8 cellular contexts compared by ENCODE assay signal in the genomic region with DNA sequence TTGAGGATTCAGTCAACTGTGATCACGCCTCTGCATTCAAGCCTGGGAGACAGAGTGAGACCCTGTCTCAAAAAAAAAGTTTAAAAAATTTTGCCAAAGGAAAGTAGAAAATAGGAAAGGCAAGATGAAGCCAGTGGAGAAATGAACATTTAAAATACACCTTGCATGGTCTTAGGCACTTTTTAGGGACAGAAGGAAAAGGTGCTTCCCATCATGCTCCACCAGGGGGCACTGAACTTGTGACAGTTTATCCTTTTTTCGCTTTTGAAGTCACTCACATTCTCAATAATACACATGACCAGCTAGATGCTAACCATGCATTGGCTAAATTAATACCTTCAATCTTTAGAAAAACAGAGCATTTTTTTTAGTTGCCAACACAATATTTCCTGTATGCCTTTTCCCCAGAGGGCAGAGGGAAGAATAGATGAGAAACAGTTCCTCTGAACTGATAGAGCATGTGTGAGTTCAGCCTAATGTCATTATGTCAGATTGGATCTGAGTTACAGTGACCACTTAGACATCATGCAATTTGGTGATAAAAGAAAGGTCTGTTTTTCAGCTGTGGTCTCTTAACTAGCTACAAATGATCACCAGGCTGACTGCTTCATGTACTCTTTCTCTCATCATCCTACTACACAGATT.
DNase-seq lines count a peak whose midpoint lies in the region; ATAC-seq, FAIRE-seq and TF ChIP-seq lines count a peak whose summit lies in the region.

No MANE protein-coding gene starts in this region.

- no peaks in the 10 kb centered on the region for H4K20me1 ChIP-seq in K562 (replicated peaks; ENCODE audit: control insufficient read depth, insufficient read depth, low read length)

- in situ Hi-C loops in K562 (cut with MboI) = no loop called here

- H3K9me1 ChIP-seq in K562 (ENCODE audit: control insufficient read depth, insufficient read depth, low read length) = no peaks in the 10 kb centered on the region

- no peak overlapping the region for H3K27ac ChIP-seq in K562 (ENCODE audit: extremely low read depth, low read depth, low read length)

- CTCF ChIA-PET in K562 (lab: Yijun Ruan, JAX; ENCODE audit: low intra/inter-chr PET ratio) = no interaction called here

- ATAC-seq in K562 = no peak
- no peak for ATAC-seq in GM19463 (IDR thresholded peaks at IDR 0.05; ENCODE audit: unreplicated experiment)

- no peaks in the 10 kb centered on the region for H3K27me3 ChIP-seq in K562 (ENCODE audit: control insufficient read depth in 2 of 2, insufficient read depth in 2 of 2, low read length in 2 of 2)

- no peak overlapping the region for H3K4me2 ChIP-seq in K562 (ENCODE audit: insufficient read depth, low read length)

- no peak overlapping the region for H3K4me3 ChIP-seq in K562

- no peak for TF ChIP-seq EP300 in K562 (IDR thresholded peaks at IDR 0.05; ENCODE audit: low read length)

- TF ChIP-seq POLR2A in K562 (conservative IDR thresholded peaks at IDR 0.05) = no peak

- peak; percentile 68 for TF ChIP-seq CTCF in GM10266 (IDR thresholded peaks at IDR 0.05; ENCODE audit: control insufficient read depth, insufficient read depth, low read depth, missing control alignments)
- TF ChIP-seq CTCF in K562 (IDR thresholded peaks at IDR 0.05 in 2 of 3, conservative IDR thresholded peaks at IDR 0.05 in 1 of 3; ENCODE audit: insufficient read depth in 2 of 3, low read depth in 1 of 3, low read length in 3 of 3) = peak in 2 of 3 experiments; percentile 31 to 35; a peak in 1 of 6 replicates

- POLR2A ChIA-PET in K562 (lab: Yijun Ruan, JAX) = no interaction called here

- no peaks in the 10 kb centered on the region for H3K4me1 ChIP-seq in K562 (replicated peaks in 1 of 2; ENCODE audit: control insufficient read depth in 2 of 2, insufficient read depth in 2 of 2, low read length in 2 of 2)

- no peaks in the 10 kb centered on the region for H3K36me3 ChIP-seq in K562 (ENCODE audit: control insufficient read depth, insufficient read depth, low read length)

- H2AFZ ChIP-seq in K562 (ENCODE audit: low read depth, low read length) = no peak overlapping the region

- WGBS in K562 (ENCODE audit: insufficient coverage, low coverage, missing lambda C conversion rate) = 0% methylated on average over 1 of the region's 2 CpGs

- H3K9me3 ChIP-seq in K562 (replicated peaks; ENCODE audit: control insufficient read depth, insufficient read depth, low read depth, low read length) = no peaks in the 10 kb centered on the region; the same call in 1 of the 2 replicates

- BruUV-seq in K562 (replicated peaks; lab: Mats Ljungman, UMichigan) = no TSS peak

- intact Hi-C loops in K562 (cut with micrococcal nuclease) = no loop called here

- H3K79me2 ChIP-seq in K562 (ENCODE audit: control insufficient read depth, insufficient read depth, low read length) = no peaks in the 10 kb centered on the region

- TF ChIP-seq RAD21 in K562 (CRISPR knock-in tag; conservative IDR thresholded peaks at IDR 0.05 in 1 of 2, IDR thresholded peaks at IDR 0.05 in 1 of 2) = peak in 1 of 2 experiments; percentile 18; a peak in 1 of 4 replicates

- peak; percentile 51 for FAIRE-seq in HTR-8/SVneo (lab: Jason Lieb, UNC)
- no peak for FAIRE-seq in K562 (lab: Jason Lieb, UNC)

- no peak overlapping the region for H3K9ac ChIP-seq in K562 (ENCODE audit: insufficient read depth in 1 of 2, low read depth in 2 of 2, low read length in 2 of 2)

- DNase-seq in GM10266 (ENCODE audit: extremely low spot score) = peak; percentile 6
- peak; percentile 18 for DNase-seq in HTR-8/SVneo (ENCODE audit: insufficient read length, low spot score)
- DNase-seq in T follicular helper cell (ENCODE audit: low read depth) = peak; percentile 25
- peak in 3 of 4 experiments; percentile 5 to 18 (median 7) for DNase-seq in K562 (ENCODE audit: extremely low read depth in 1 of 4, low spot score in 3 of 4)
- DNase-seq in left kidney (ENCODE audit: low read depth, low spot score) = peak; percentile 74
- DNase-seq in stimulated activated CD8-positive, alpha-beta memory T cell treated with anti-CD3 and anti-CD28 coated beads, Interleukin-12 subunit alpha, Interleukin-12 subunit beta, amount 100 ng/mL, for 24 hours (ENCODE audit: extremely low read depth) = peak; percentile 5
- DNase-seq in mesenteric fat pad (ENCODE audit: low spot score) = no peak

TF ChIP-seq in K562, 482 proteins besides CTCF, POLR2A, EP300 and RAD21:
- no peak for TF ChIP-seq MTA3 (IDR thresholded peaks at IDR 0.05; ENCODE audit: borderline replicate concordance)
- TF ChIP-seq TGIF2 (CRISPR knock-in tag; IDR thresholded peaks at IDR 0.05) = no peak
- TF ChIP-seq SPI1 (IDR thresholded peaks at IDR 0.05; ENCODE audit: borderline replicate concordance, low read depth, low read length) = no peak
- TF ChIP-seq, protein P1, sequence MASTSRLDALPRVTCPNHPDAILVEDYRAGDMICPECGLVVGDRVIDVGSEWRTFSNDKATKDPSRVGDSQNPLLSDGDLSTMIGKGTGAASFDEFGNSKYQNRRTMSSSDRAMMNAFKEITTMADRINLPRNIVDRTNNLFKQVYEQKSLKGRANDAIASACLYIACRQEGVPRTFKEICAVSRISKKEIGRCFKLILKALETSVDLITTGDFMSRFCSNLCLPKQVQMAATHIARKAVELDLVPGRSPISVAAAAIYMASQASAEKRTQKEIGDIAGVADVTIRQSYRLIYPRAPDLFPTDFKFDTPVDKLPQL (IDR thresholded peaks at IDR 0.05; ENCODE audit: extremely low read depth, insufficient read length) = no peak
- TF ChIP-seq BACH1 (tag; IDR thresholded peaks at IDR 0.05) = no peak
- no peak for TF ChIP-seq SIN3A (IDR thresholded peaks at IDR 0.05; ENCODE audit: borderline replicate concordance in 2 of 2, control insufficient read depth in 1 of 2, low read depth in 2 of 2, low read length in 2 of 2)
